In the genomic region with DNA sequence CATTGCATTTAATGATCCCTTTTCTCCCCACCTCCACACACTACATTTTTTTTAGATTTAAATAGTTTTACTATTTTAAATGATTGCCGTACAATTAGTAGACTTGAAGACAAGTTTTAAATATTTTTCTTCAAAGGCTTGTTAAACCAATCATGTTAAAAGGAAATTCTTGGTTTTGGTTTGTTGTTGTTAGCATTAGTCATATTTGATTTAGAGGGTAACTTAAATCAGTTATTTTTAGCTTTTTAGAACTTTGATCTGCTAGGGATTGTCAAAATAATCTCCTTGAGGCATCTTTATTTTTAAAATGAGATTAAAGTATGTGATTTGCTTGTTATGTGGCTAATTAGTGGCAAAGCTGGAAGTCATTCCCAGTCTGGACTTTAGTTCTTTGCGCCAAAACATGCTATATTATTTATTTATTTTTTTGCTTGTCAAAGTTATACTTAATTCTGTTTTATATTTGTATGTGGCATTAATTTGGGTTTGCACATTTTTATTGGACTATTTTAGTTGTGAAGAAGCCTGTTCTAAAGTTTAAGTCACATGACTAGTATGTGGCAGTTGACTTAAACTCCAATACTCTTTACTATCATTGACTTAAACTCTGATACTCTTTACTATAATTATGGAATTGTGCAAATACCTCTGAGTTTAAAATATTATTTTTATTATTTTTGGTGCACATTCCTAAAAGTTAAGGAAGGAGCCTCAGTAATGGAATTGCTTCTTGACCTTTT, we compare ENCODE assay signal across 10 cellular contexts. TPM values are rescaled to one million over a fixed set of nuclear protein-coding genes. Genes with fewer than 3 reads are reported as not detected.
DNase-seq lines count a peak whose midpoint lies in the region; ATAC-seq and TF ChIP-seq lines count a peak whose summit lies in the region.
"Had no signal": no experiment of that assay in that cellular context is flagged by ENCODE, and none has a peak within 500 bp of the region (broad histone marks: within the 10 kb centered on the region; RNA-seq: fewer than 3 reads in every experiment).

No MANE protein-coding gene starts in this region.

- H3K36me3 ChIP-seq in spleen = peaks cover 0 to 39% (median 0%) of the 10 kb centered on the region in 6 donors

- no peak for TF ChIP-seq POLR2A in spleen (IDR thresholded peaks at IDR 0.05)

- no peak overlapping the region for H3K27ac Mint-ChIP-seq in T-helper 1 cell treated with Interleukin-12 subunit alpha and Interleukin-12 subunit beta and Interleukin-4 antibody, amounts not matched to agents 30 μg/mL and 1 μg/mL, for 36 hours
- no peak overlapping the region for H3K27ac Mint-ChIP-seq in T-helper 17 cell

- peaks cover 47% of the 10 kb centered on the region for H3K4me1 Mint-ChIP-seq in T-helper 1 cell treated with Interleukin-12 subunit alpha and Interleukin-12 subunit beta and Interleukin-4 antibody, amounts not matched to agents 30 μg/mL and 1 μg/mL, for 36 hours (ENCODE audit: low read depth)
- H3K4me1 Mint-ChIP-seq in T-helper 17 cell = peaks cover 48% of the 10 kb centered on the region

- H3K9me3 ChIP-seq in T-helper 17 cell (ENCODE audit: control insufficient read depth, low read length, poor library complexity, severe bottlenecking) (no peaks in the 10 kb centered on the region), spleen (no peaks in the 10 kb centered on the region)

- WGBS in spleen, 5 donors = 49 to 69% (median 64%) methylated on average over 2 of the region's 2 CpGs

- no peaks in the 10 kb centered on the region for H3K9me3 Mint-ChIP-seq in T-helper 1 cell treated with Interleukin-12 subunit alpha and Interleukin-12 subunit beta and Interleukin-4 antibody, amounts not matched to agents 30 μg/mL and 1 μg/mL, for 36 hours

- intact Hi-C loops in spleen (cut with DNase I; ENCODE audit: low total_unique reads) = loop anchor here (10.0 kb wide), 1 partner anchor 302 kb away; a partner anchor contains a TSS

- ATAC-seq in T-helper 17 cell = no peak
- ATAC-seq: sciatic nerve had no signal

- TF ChIP-seq CTCF in fibroblast of the aortic adventitia (IDR thresholded peaks at IDR 0.05; ENCODE audit: insufficient read depth, low read length) (no peak), spleen (IDR thresholded peaks at IDR 0.05 in 8 of 11, conservative IDR thresholded peaks at IDR 0.05 in 3 of 11) (no peak)

- H3K36me3 Mint-ChIP-seq in T-helper 1 cell treated with Interleukin-12 subunit alpha and Interleukin-12 subunit beta and Interleukin-4 antibody, amounts not matched to agents 30 μg/mL and 1 μg/mL, for 36 hours (ENCODE audit: low read depth) = peaks cover 36% of the 10 kb centered on the region
- H3K36me3 Mint-ChIP-seq in T-helper 17 cell (ENCODE audit: low read depth) = peaks cover 6% of the 10 kb centered on the region

- peaks cover 4 to 95% (median 78%) of the 10 kb centered on the region in 6 donors for H3K4me1 ChIP-seq in spleen

- peaks cover 7% of the 10 kb centered on the region for H3K27me3 Mint-ChIP-seq in T-helper 1 cell treated with Interleukin-12 subunit alpha and Interleukin-12 subunit beta and Interleukin-4 antibody, amounts not matched to agents 30 μg/mL and 1 μg/mL, for 36 hours (ENCODE audit: low read depth)
- no peaks in the 10 kb centered on the region for H3K27me3 Mint-ChIP-seq in T-helper 17 cell

- H3K27me3 ChIP-seq in spleen (replicated peaks in 1 of 7) = no peaks in the 10 kb centered on the region

- peak overlapping the region in 7 of 8 donors; percentile 65 to 95 (median 94) for H3K27ac ChIP-seq in spleen

- H3K4me3 ChIP-seq in fibroblast of the aortic adventitia (ENCODE audit: low read depth, low read length) (peak overlapping the region; percentile 91), spleen (peak overlapping the region; percentile 53 to 77 (median 65))

- DNase-seq in T-helper 1 cell (no peak), T-helper 17 cell (no peak), fibroblast of the aortic adventitia (ENCODE audit: low read depth) (no peak), spleen (no peak), inferior parietal cortex (ENCODE audit: extremely low spot score) (no peak), AG08395 (ENCODE audit: low spot score) (no peak), NCI-H2227 (lab: John Stamatoyannopoulos, UW; ENCODE audit: unreplicated experiment) (no peak)
- DNase-seq: 8988T had no signal

- peak overlapping the region; percentile 54 for H3K4me3 Mint-ChIP-seq in T-helper 1 cell treated with Interleukin-12 subunit alpha and Interleukin-12 subunit beta and Interleukin-4 antibody, amounts not matched to agents 30 μg/mL and 1 μg/mL, for 36 hours
- peak overlapping the region; percentile 19 for H3K4me3 Mint-ChIP-seq in T-helper 17 cell

RNA-seq across cellular contexts. Expression of a gene that starts 14.7 kb away (rescaled TPM):
- total RNA-seq in T-helper 17 cell = 1 to 10 TPM; 4.0 to 4.3 TPM
- total RNA-seq in fibroblast of the aortic adventitia (ENCODE audit: low replicate concordance) = 4.2 and 26.7 TPM in 2 replicates
- 100 to 1,000 TPM; 197 to 505 (median 301) TPM for total RNA-seq in spleen
- 10 to 100 TPM in 1 of 3 donors, 1 to 10 TPM in 2; 8.3 to 17.0 (median 9.0) TPM for polyA plus RNA-seq in spleen

RNA-seq across cellular contexts. Expression of a gene that starts 14.7 kb away (rescaled TPM):
- total RNA-seq in T-helper 17 cell (1 to 10 TPM; 6.0 to 8.1 TPM), fibroblast of the aortic adventitia (ENCODE audit: low replicate concordance) (9.2 and 18.9 TPM in 2 replicates), spleen (100 to 1,000 TPM in 3 of 7 donors, 10 to 100 TPM in 4; 41.0 to 169 (median 92.9) TPM)
- 10 to 100 TPM; 10.4 to 24.2 (median 17.7) TPM for polyA plus RNA-seq in spleen
